Comparison of ENCODE assay signal across 1 cellular context in the genomic region with DNA sequence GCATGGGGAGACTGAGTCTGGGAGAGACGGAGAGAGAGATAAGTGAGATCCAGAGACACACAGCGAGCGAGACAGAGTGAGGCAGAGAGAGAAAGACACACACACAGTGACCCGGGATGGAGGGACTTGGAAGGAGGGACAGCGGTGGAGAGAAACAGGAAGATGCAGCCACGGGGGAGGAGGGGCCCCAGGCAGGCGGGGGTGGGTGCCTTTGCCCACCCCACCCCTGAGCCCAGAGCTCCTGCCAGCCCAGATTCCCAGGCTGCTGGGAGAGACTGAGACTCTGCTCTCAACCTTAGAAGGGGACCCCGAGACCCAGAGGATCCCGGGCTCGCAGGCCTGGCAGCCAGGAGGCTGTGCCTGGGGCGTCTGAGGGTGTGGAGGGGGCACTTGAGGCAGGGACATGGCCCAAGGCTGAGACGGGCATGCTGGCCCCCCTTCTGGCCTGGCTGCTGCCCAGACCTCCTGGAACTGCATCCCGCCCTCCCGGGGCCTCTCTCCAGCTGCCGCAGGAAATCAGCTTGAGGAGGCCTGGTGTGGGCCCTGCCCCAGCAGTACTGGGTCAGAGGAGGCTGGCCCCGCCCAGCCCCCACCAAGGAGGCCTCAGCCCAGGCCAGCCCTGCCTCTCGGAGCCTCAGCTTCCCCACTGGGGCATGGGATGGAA.
TF ChIP-seq lines count a peak whose summit lies in the region.

No MANE protein-coding gene starts in this region.

TF ChIP-seq in H1, 55 proteins besides CTCF, POLR2A, EP300 and RAD21:
- TF ChIP-seq KDM5A (IDR thresholded peaks at IDR 0.05; ENCODE audit: low read length) (no peak), CREB1 (IDR thresholded peaks at IDR 0.05) (no peak), RXRA (IDR thresholded peaks at IDR 0.05; ENCODE audit: insufficient read depth, low read depth, low read length) (no peak), JUND (IDR thresholded peaks at IDR 0.05; ENCODE audit: low read length) (no peak), POU5F1 (IDR thresholded peaks at IDR 0.05; ENCODE audit: low read depth, low read length) (no peak)
- TF ChIP-seq, protein P1, sequence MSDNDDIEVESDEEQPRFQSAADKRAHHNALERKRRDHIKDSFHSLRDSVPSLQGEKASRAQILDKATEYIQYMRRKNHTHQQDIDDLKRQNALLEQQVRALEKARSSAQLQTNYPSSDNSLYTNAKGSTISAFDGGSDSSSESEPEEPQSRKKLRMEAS (IDR thresholded peaks at IDR 0.05), result no peak
- TF ChIP-seq, protein P2, sequence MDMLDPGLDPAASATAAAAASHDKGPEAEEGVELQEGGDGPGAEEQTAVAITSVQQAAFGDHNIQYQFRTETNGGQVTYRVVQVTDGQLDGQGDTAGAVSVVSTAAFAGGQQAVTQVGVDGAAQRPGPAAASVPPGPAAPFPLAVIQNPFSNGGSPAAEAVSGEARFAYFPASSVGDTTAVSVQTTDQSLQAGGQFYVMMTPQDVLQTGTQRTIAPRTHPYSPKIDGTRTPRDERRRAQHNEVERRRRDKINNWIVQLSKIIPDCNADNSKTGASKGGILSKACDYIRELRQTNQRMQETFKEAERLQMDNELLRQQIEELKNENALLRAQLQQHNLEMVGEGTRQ (IDR thresholded peaks at IDR 0.05; ENCODE audit: low read length), result no peak
- TF ChIP-seq, protein P3, sequence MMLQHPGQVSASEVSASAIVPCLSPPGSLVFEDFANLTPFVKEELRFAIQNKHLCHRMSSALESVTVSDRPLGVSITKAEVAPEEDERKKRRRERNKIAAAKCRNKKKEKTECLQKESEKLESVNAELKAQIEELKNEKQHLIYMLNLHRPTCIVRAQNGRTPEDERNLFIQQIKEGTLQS (IDR thresholded peaks at IDR 0.05; ENCODE audit: insufficient read depth, low read depth, low read length), result no peak
